Comparison of ENCODE assay signal across 15 cellular contexts in genomic region chr1:117809764-117810163, GRCh38.
"Had no signal": no experiment of that assay in that cellular context is flagged by ENCODE, and none has a peak within 500 bp of the region (broad histone marks: within the 10 kb centered on the region; RNA-seq: fewer than 3 reads in every experiment).

No MANE protein-coding gene starts in this region.

- H3K9me3 ChIP-seq: gastroesophageal sphincter, lower lobe of right lung, transverse colon, vagina had no signal

- H3K36me3 ChIP-seq: gastroesophageal sphincter, heart right ventricle, lower lobe of right lung, transverse colon, vagina had no signal

- H3K4me3 ChIP-seq: gastroesophageal sphincter, heart right ventricle, lower lobe of right lung, transverse colon, vagina had no signal

- H3K4me1 ChIP-seq: transverse colon had no signal

- H3K27me3 ChIP-seq: gastroesophageal sphincter, heart right ventricle, transverse colon, vagina had no signal

- ATAC-seq: gastroesophageal sphincter; heart right ventricle; left cardiac atrium; lower lobe of right lung; stimulated activated naive B cell treated with anti-CD40 and anti-IgM and Interleukin-4, amounts not matched to agents 10 μg/mL and 1 μg/mL and 100 μg/mL, for 72 hours had no signal

- H3K27ac ChIP-seq: heart right ventricle, lower lobe of right lung, transverse colon, vagina had no signal

- DNase-seq: activated CD4-positive, alpha-beta memory T cell treated with anti-CD3 and anti-CD28 coated beads for 36 hours; activated CD4-positive, alpha-beta T cell treated with anti-CD3 and anti-CD28 coated beads for 36 hours; activated T-cell treated with anti-CD3 and anti-CD28 coated beads, Interleukin-2, amount 50 U/mL, for 24 hours; amniotic stem cell; cortex of kidney; effector CD4-positive, alpha-beta T cell; heart right ventricle; left cardiac atrium; lower lobe of right lung; stimulated activated CD4-positive, alpha-beta T cell treated with anti-CD3 and anti-CD28 coated beads, Interleukin-2, amount 100 ng/mL, for 48 hours; stimulated activated naive B cell treated with anti-CD40 and anti-IgM and Interleukin-4, amounts not matched to agents 10 μg/mL and 1 μg/mL and 100 μg/mL, for 72 hours; T-helper 2 cell; transverse colon had no signal
